In the genomic region with DNA sequence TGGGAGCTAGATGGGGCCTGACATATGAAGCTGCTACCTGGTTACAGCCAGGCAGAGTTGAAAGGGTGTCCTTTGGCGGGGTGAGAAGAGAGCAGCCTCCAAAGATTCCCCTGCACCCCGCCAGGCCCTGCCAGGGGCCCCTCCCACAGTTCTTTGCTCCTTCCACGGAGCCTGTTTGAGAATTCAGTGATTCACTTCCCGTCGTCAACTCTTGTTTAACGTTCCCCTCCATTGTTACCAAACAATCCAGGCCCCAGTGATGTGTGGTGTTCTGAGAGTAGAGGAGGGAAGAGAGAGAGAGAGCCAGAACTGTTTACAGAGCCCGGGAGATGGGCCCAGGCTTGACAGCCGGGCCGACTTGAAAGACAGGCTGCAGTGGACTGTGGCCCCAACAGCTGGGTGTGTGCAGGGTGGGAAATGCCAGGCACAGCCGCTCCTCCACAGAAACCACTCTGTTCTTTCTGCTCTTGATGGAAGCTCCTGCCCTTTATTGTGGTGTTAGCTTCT, we compare ENCODE assay signal across 10 cellular contexts.
DNase-seq lines count a peak whose midpoint lies in the region; ATAC-seq, FAIRE-seq and TF ChIP-seq lines count a peak whose summit lies in the region.
"Had no signal": no experiment of that assay in that cellular context is flagged by ENCODE, and none has a peak within 500 bp of the region (broad histone marks: within the 10 kb centered on the region; RNA-seq: fewer than 3 reads in every experiment).

No MANE protein-coding gene starts in this region.

- no peaks in the 10 kb centered on the region for H3K36me3 Mint-ChIP-seq in brain
- no peaks in the 10 kb centered on the region for H3K36me3 Mint-ChIP-seq in stimulated activated memory B cell treated with anti-CD40 and anti-IgM and Interleukin-4, amounts not matched to agents 10 μg/mL and 1 μg/mL and 100 μg/mL, for 72 hours

- H3K9ac ChIP-seq in HepG2 (ENCODE audit: insufficient read depth, low read depth, low read length) = peak overlapping the region; percentile 48

- TF ChIP-seq CTCF in brain (conservative IDR thresholded peaks at IDR 0.05) (no peak), HepG2 (CRISPR knock-in tag; IDR thresholded peaks at IDR 0.05) (no peak), BE2C (IDR thresholded peaks at IDR 0.05; ENCODE audit: low read depth, low read length) (no peak)

- H3K4me2 ChIP-seq in HepG2 (ENCODE audit: low read depth, low read length) = peak overlapping the region; percentile 88

- H3K27me3 Mint-ChIP-seq in brain = no peaks in the 10 kb centered on the region
- no peaks in the 10 kb centered on the region for H3K27me3 Mint-ChIP-seq in stimulated activated memory B cell treated with anti-CD40 and anti-IgM and Interleukin-4, amounts not matched to agents 10 μg/mL and 1 μg/mL and 100 μg/mL, for 72 hours

- H3K79me2 ChIP-seq in HepG2 (ENCODE audit: insufficient read depth, low read length) = peaks cover 63% of the 10 kb centered on the region

- peak overlapping the region; percentile 76 for H3K27ac ChIP-seq in HepG2 (ENCODE audit: extremely low read length, insufficient read depth, low read length)

- POLR2A ChIA-PET in HepG2 (lab: Yijun Ruan, JAX) = interaction anchor here (0.9 to 3.8 kb wide), 13 partner anchors 12 to 97 kb away, joined by 3 to 37 read pairs (median 6); a partner anchor contains a TSS

- BruUV-seq in HepG2 (replicated peaks; lab: Mats Ljungman, UMichigan) = no TSS peak

- no peak overlapping the region for H2AFZ ChIP-seq in HepG2 (ENCODE audit: low read length)

- peak; percentile 94 for ATAC-seq in HepG2
- no peak for ATAC-seq in stimulated activated memory B cell treated with anti-CD40 and anti-IgM and Interleukin-4, amounts not matched to agents 10 μg/mL and 1 μg/mL and 100 μg/mL, for 72 hours
- no peak for ATAC-seq in HG02759 (IDR thresholded peaks at IDR 0.05; ENCODE audit: unreplicated experiment)
- no peak for ATAC-seq in HG02798 (IDR thresholded peaks at IDR 0.05; ENCODE audit: poor library complexity, unreplicated experiment)

- peak overlapping the region in 4 of 5 experiments; percentile 28 to 94 (median 88) for H3K27ac Mint-ChIP-seq in brain
- peak overlapping the region; percentile 63 for H3K27ac Mint-ChIP-seq in stimulated activated memory B cell treated with anti-CD40 and anti-IgM and Interleukin-4, amounts not matched to agents 10 μg/mL and 1 μg/mL and 100 μg/mL, for 72 hours

- peak; percentile 95 for FAIRE-seq in HepG2 (lab: Jason Lieb, UNC)
- FAIRE-seq: endometrium, GM18507 had no signal

- H3K9me3 ChIP-seq in HepG2 (ENCODE audit: low read length) = no peaks in the 10 kb centered on the region
- no peaks in the 10 kb centered on the region for H3K9me3 ChIP-seq in BE2C

- H3K9me3 Mint-ChIP-seq in brain = no peaks in the 10 kb centered on the region
- no peaks in the 10 kb centered on the region for H3K9me3 Mint-ChIP-seq in stimulated activated memory B cell treated with anti-CD40 and anti-IgM and Interleukin-4, amounts not matched to agents 10 μg/mL and 1 μg/mL and 100 μg/mL, for 72 hours

- no peak for TF ChIP-seq POLR2A in HepG2 (IDR thresholded peaks at IDR 0.05; ENCODE audit: insufficient read depth in 1 of 2, low read depth in 2 of 2, low read length in 2 of 2)

- H3K36me3 ChIP-seq in HepG2 (replicated peaks in 1 of 2; ENCODE audit: control insufficient read depth in 1 of 2, insufficient read depth in 2 of 2, low read length in 2 of 2) (no peaks in the 10 kb centered on the region; a peak in 1 of 5 replicates), BE2C (no peaks in the 10 kb centered on the region)

- H3K4me3 ChIP-seq in HepG2 (replicated peaks in 1 of 3; ENCODE audit: insufficient read depth in 1 of 3, low read depth in 2 of 3, low read length in 3 of 3) (peak overlapping the region; percentile 30 to 44 (median 35); a peak in 4 of 6 replicates), BE2C (ENCODE audit: low read depth, low read length) (no peak overlapping the region)

- intact Hi-C loops in HepG2 (cut with micrococcal nuclease; ENCODE audit: unreplicated experiment) = loop anchor here (2.0 to 5.0 kb wide), 2 partner anchors 42 to 85 kb away; no protein-coding TSS in a partner anchor

- CTCF ChIA-PET in HepG2 (lab: Yijun Ruan, JAX; ENCODE audit: low intra/inter-chr PET ratio, low total read pairs) = no interaction called here

- peak; percentile 78 for DNase-seq in CD1c-positive myeloid dendritic cell (ENCODE audit: extremely low spot score)
- DNase-seq in NOMO-1 treated with DMSO at 0.1 percent for 48 hours (lab: John Stamatoyannopoulos, UW; ENCODE audit: unreplicated experiment) = peak; percentile 82
- DNase-seq in HepG2 (ENCODE audit: low spot score) = peak; percentile 97
- DNase-seq in BE2C = no peak

- in situ Hi-C loops in HepG2 (cut with HindIII; ENCODE audit: extremely low pct_ligation_motif_present, low pct_unique_long_range_greater_than_20kb) = no loop called here

- H4K20me1 ChIP-seq in HepG2 (ENCODE audit: insufficient read depth, low read length) = peaks cover 55% of the 10 kb centered on the region

- peak overlapping the region in 3 of 5 experiments; percentile 28 to 67 (median 66) for H3K4me3 Mint-ChIP-seq in brain
- no peak overlapping the region for H3K4me3 Mint-ChIP-seq in stimulated activated memory B cell treated with anti-CD40 and anti-IgM and Interleukin-4, amounts not matched to agents 10 μg/mL and 1 μg/mL and 100 μg/mL, for 72 hours

- TF ChIP-seq EP300 in HepG2 (IDR thresholded peaks at IDR 0.05; ENCODE audit: low read depth in 2 of 2, low read length in 2 of 2) (peak; percentile 37 to 88; a peak in 3 of 4 replicates), HepG2 (CRISPR knock-in tag; IDR thresholded peaks at IDR 0.05; ENCODE audit: borderline replicate concordance) (peak; percentile 84)

- no peak for TF ChIP-seq RAD21 in HepG2 (CRISPR knock-in tag; IDR thresholded peaks at IDR 0.05)

- H3K4me1 ChIP-seq in HepG2 (ENCODE audit: insufficient read depth, low read length) = peaks cover 83% of the 10 kb centered on the region
- H3K4me1 ChIP-seq in BE2C = no peaks in the 10 kb centered on the region; the same call in 1 of the 2 replicates

- 0% methylated on average over 7 of the region's 10 CpGs for WGBS in HepG2 (ENCODE audit: low lambda C conversion rate)

- no peaks in the 10 kb centered on the region for H3K27me3 ChIP-seq in HepG2 (ENCODE audit: control insufficient read depth in 1 of 2, insufficient read depth in 2 of 2, low read length in 2 of 2)
- no peaks in the 10 kb centered on the region for H3K27me3 ChIP-seq in BE2C

- peaks cover 84% of the 10 kb centered on the region for H3K4me1 Mint-ChIP-seq in brain
- H3K4me1 Mint-ChIP-seq in stimulated activated memory B cell treated with anti-CD40 and anti-IgM and Interleukin-4, amounts not matched to agents 10 μg/mL and 1 μg/mL and 100 μg/mL, for 72 hours = peaks cover 84% of the 10 kb centered on the region

TF ChIP-seq in HepG2, 621 proteins besides CTCF, POLR2A, EP300 and RAD21 (continues in another document):
- TF ChIP-seq, protein P1, sequence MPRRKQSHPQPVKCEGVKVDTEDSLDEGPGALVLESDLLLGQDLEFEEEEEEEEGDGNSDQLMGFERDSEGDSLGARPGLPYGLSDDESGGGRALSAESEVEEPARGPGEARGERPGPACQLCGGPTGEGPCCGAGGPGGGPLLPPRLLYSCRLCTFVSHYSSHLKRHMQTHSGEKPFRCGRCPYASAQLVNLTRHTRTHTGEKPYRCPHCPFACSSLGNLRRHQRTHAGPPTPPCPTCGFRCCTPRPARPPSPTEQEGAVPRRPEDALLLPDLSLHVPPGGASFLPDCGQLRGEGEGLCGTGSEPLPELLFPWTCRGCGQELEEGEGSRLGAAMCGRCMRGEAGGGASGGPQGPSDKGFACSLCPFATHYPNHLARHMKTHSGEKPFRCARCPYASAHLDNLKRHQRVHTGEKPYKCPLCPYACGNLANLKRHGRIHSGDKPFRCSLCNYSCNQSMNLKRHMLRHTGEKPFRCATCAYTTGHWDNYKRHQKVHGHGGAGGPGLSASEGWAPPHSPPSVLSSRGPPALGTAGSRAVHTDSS (CRISPR knock-in tag; conservative IDR thresholded peaks at IDR 0.05) = no peak
- TF ChIP-seq, protein P2, sequence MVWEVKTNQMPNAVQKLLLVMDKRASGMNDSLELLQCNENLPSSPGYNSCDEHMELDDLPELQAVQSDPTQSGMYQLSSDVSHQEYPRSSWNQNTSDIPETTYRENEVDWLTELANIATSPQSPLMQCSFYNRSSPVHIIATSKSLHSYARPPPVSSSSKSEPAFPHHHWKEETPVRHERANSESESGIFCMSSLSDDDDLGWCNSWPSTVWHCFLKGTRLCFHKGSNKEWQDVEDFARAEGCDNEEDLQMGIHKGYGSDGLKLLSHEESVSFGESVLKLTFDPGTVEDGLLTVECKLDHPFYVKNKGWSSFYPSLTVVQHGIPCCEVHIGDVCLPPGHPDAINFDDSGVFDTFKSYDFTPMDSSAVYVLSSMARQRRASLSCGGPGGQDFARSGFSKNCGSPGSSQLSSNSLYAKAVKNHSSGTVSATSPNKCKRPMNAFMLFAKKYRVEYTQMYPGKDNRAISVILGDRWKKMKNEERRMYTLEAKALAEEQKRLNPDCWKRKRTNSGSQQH (CRISPR knock-in tag; IDR thresholded peaks at IDR 0.05; ENCODE audit: low read depth) = peak; percentile 79; the same call in 1 of the 2 replicates
- peak; percentile 94 for TF ChIP-seq RCOR2 (CRISPR knock-in tag; IDR thresholded peaks at IDR 0.05)
- TF ChIP-seq, protein P3, sequence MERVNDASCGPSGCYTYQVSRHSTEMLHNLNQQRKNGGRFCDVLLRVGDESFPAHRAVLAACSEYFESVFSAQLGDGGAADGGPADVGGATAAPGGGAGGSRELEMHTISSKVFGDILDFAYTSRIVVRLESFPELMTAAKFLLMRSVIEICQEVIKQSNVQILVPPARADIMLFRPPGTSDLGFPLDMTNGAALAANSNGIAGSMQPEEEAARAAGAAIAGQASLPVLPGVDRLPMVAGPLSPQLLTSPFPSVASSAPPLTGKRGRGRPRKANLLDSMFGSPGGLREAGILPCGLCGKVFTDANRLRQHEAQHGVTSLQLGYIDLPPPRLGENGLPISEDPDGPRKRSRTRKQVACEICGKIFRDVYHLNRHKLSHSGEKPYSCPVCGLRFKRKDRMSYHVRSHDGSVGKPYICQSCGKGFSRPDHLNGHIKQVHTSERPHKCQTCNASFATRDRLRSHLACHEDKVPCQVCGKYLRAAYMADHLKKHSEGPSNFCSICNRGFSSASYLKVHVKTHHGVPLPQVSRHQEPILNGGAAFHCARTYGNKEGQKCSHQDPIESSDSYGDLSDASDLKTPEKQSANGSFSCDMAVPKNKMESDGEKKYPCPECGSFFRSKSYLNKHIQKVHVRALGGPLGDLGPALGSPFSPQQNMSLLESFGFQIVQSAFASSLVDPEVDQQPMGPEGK (CRISPR knock-in tag; IDR thresholded peaks at IDR 0.05) = peak; percentile 91
- 0 out of 2 replicates have a peak, but pooled peaks have one; percentile 18 for TF ChIP-seq KDM3A (CRISPR knock-in tag; IDR thresholded peaks at IDR 0.05; ENCODE audit: low read depth)
